In genomic region chr17:38925263-38925995, GRCh38 we compare ENCODE assay signal across 9 cellular contexts.
DNase-seq lines count a peak whose midpoint lies in the region; TF ChIP-seq lines count a peak whose summit lies in the region.
"Had no signal": no experiment of that assay in that cellular context is flagged by ENCODE, and none has a peak within 500 bp of the region (broad histone marks: within the 10 kb centered on the region; RNA-seq: fewer than 3 reads in every experiment).

Gene LASP1NB (plus strand): TSS chr17:38925614.

- DNase-seq in NCI-H2227 treated with DMSO at 0.1 percent for 48 hours (lab: John Stamatoyannopoulos, UW) (peak; percentile 88), left kidney (ENCODE audit: low read depth, low spot score) (peak; percentile 95), SIG-M5 (lab: John Stamatoyannopoulos, UW) (no peak), NCI-H1105 treated with DMSO at 0.1 percent for 48 hours (lab: John Stamatoyannopoulos, UW) (no peak), GM10248 (ENCODE audit: extremely low spot score) (no peak), RPMI8226 (no peak)
- DNase-seq: activated B cell treated with CpG ODN at 0.5 μM for 24 hours had no signal

- H3K27ac ChIP-seq in angular gyrus (ENCODE audit: low read depth, low read length) = peak within 1 kb of the TSS; percentile 90
- peak within 1 kb of the TSS; percentile 18 for H3K27ac ChIP-seq in stomach smooth muscle (ENCODE audit: low read length)

- no peaks in the 10 kb centered on the region for H3K9me3 ChIP-seq in stomach smooth muscle (ENCODE audit: control insufficient read depth in 2 of 2, low read length in 2 of 2)

- no peaks in the 10 kb centered on the region for H3K27me3 ChIP-seq in stomach smooth muscle (ENCODE audit: control insufficient read depth in 1 of 2, insufficient read depth in 2 of 2, low read length in 2 of 2)

- TF ChIP-seq CTCF in GM10248 (IDR thresholded peaks at IDR 0.05; ENCODE audit: control extremely low read depth, extremely low read depth, low read depth, missing control alignments) = no peak

- POLR2A ChIA-PET in GM10248 (lab: Yijun Ruan, JAX) = interaction anchor here (0.6 kb wide), 1 partner anchor 78 kb away, joined by 4 read pairs; no protein-coding TSS in a partner anchor

- CTCF ChIA-PET in GM10248 (lab: Yijun Ruan, JAX) = interaction anchor here (0.8 to 2.4 kb wide), 8 partner anchors 8 to 58 kb away, joined by 3 to 7 read pairs (median 5); partner anchors contain the start of gene FBXO47

- H3K9ac ChIP-seq in stomach smooth muscle (ENCODE audit: low read length in 2 of 2) = peak within 1 kb of the TSS in 1 of 2 donors; percentile 12

- H3K4me3 ChIP-seq in stomach smooth muscle (ENCODE audit: low read length in 2 of 2) = peak within 1 kb of the TSS; percentile 51 to 60

- peaks cover 37% of the 10 kb centered on the region for H3K4me1 ChIP-seq in stomach smooth muscle (ENCODE audit: control insufficient read depth, insufficient read depth, low read length)

- H3K36me3 ChIP-seq in stomach smooth muscle (ENCODE audit: control insufficient read depth in 2 of 2, insufficient read depth in 2 of 2, low read length in 2 of 2) = peaks cover 0 to under 1% of the 10 kb centered on the region in 2 donors

Comparison
In these comparisons a context has a peak if more than half of its experiments do, and no peak if none do; other contexts are left out.
1. DNase-seq: peak in NCI-H2227 treated with DMSO at 0.1 percent for 48 hours (single experiment) and left kidney (single experiment); none in SIG-M5 (single experiment), NCI-H1105 treated with DMSO at 0.1 percent for 48 hours (single experiment), GM10248 (single experiment) and RPMI8226 (single experiment).